15 cellular contexts compared by ENCODE assay signal in genomic region chr3:12588039-12588673, GRCh38.
DNase-seq lines count a peak whose midpoint lies in the region; ATAC-seq and TF ChIP-seq lines count a peak whose summit lies in the region.
"Had no signal": no experiment of that assay in that cellular context is flagged by ENCODE, and none has a peak within 500 bp of the region (broad histone marks: within the 10 kb centered on the region; RNA-seq: fewer than 3 reads in every experiment).

No MANE protein-coding gene starts in this region.

- ATAC-seq in GM21367 (IDR thresholded peaks at IDR 0.05; ENCODE audit: unreplicated experiment) = no peak
- ATAC-seq: GM12878, left lobe of liver had no signal

- H3K27ac ChIP-seq in HEK293 (ENCODE audit: extremely low read depth, low read depth, low read length) = no peak overlapping the region
- H3K27ac ChIP-seq: suprapubic skin had no signal

- POLR2A ChIA-PET in HEK293 (lab: Yijun Ruan, JAX) = no interaction called here

- CTCF ChIA-PET in HEK293 (lab: Yijun Ruan, JAX) = no interaction called here

- no peaks in the 10 kb centered on the region for H3K4me1 ChIP-seq in HEK293 (ENCODE audit: control insufficient read depth, insufficient read depth, low read length)

- H3K4me3 ChIP-seq in HEK293 (ENCODE audit: low read depth, low read length) (no peak overlapping the region), fibroblast of pulmonary artery (replicated peaks; ENCODE audit: low read depth, low read length) (no peak overlapping the region)
- H3K4me3 ChIP-seq: GM12878, suprapubic skin had no signal

- peaks cover 55 to 92% of the 10 kb centered on the region in 2 experiments for H3K36me3 ChIP-seq in HEK293 (ENCODE audit: control insufficient read depth in 2 of 2, insufficient read depth in 1 of 2, low read length in 2 of 2)

- no peak for TF ChIP-seq CTCF in HEK293 (tag by site-specific recombination; IDR thresholded peaks at IDR 0.05)
- no peak for TF ChIP-seq CTCF in fibroblast of pulmonary artery (IDR thresholded peaks at IDR 0.05; ENCODE audit: low read length, missing control alignments)

- H3K9me3 ChIP-seq in HEK293 (ENCODE audit: control insufficient read depth, insufficient read depth, low read depth, low read length) = no peaks in the 10 kb centered on the region
- H3K9me3 ChIP-seq: suprapubic skin had no signal

- peak; percentile 62 for DNase-seq in EH (ENCODE audit: low read depth)
- DNase-seq in SW480 (ENCODE audit: low spot score) = peak; percentile 8
- DNase-seq in fibroblast of pulmonary artery (ENCODE audit: low read depth) = peak; percentile 35
- no peak for DNase-seq in COLO829 (ENCODE audit: low spot score)
- no peak for DNase-seq in NCI-H2227 (lab: John Stamatoyannopoulos, UW; ENCODE audit: unreplicated experiment)
- no peak for DNase-seq in SKM-1 (lab: John Stamatoyannopoulos, UW; ENCODE audit: unreplicated experiment)
- DNase-seq: activated naive CD4-positive, alpha-beta T cell treated with anti-CD3 and anti-CD28 coated beads, Interleukin-2, amount 10 ng/mL, durations not matched to agents 7 days and 5 days; COR-L47; NCI-H1048; small intestine had no signal

TF ChIP-seq in HEK293, 187 proteins besides CTCF, POLR2A, EP300 and RAD21:
- TF ChIP-seq SCRT2 (tag by site-specific recombination; IDR thresholded peaks at IDR 0.05) (peak; percentile 64), ZNF266 (tag by site-specific recombination; IDR thresholded peaks at IDR 0.05; ENCODE audit: low read depth) (no peak), SCRT1 (tag by site-specific recombination; IDR thresholded peaks at IDR 0.05; ENCODE audit: borderline replicate concordance) (peak; percentile 53; the same call in 1 of the 2 replicates), ZNF211 (tag by site-specific recombination; IDR thresholded peaks at IDR 0.05; ENCODE audit: low read depth) (no peak)

Comparison
In these comparisons a context has a peak if more than half of its experiments do, and no peak if none do; other contexts are left out.
1. DNase-seq: peak in EH (single experiment), SW480 (single experiment) and fibroblast of pulmonary artery (single experiment); none in COLO829 (single experiment), NCI-H2227 (single experiment) and SKM-1 (single experiment).